In the genomic region with DNA sequence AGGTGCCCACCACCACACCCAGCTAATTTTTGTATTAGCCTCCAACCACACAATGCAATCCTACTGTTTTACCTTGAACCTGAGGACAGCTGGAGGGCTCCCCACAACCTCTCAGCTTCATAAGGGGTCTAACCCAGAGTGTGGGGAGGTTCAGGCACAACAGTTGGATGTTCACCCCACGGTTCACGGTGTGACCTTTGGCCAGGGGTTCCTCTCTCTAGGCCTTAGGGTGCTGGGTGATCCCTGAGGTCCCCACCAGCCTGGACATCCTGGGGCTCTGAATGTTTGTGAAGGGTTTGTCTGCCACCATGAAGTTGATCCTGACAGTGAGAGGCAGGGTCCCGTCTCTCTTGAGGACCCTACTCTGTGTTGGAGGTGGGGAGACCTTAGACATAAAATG, we compare ENCODE assay signal across 24 cellular contexts.
"Had no signal": no experiment of that assay in that cellular context is flagged by ENCODE, and none has a peak within 500 bp of the region (broad histone marks: within the 10 kb centered on the region; RNA-seq: fewer than 3 reads in every experiment).

No MANE protein-coding gene starts in this region.

- H3K4me3 ChIP-seq: MG63, Peyer's patch had no signal

- H3K4me3 Mint-ChIP-seq: activated CD4-positive, alpha-beta T cell treated with anti-CD3 and anti-CD28 coated beads, Interleukin-2, amount 10 ng/mL, durations not matched to agents 24 days and 14 days; activated naive CD4-positive, alpha-beta T cell treated with anti-CD3 and anti-CD28 coated beads, Interleukin-2, amount 10 ng/mL, durations not matched to agents 7 days and 5 days; activated naive CD8-positive, alpha-beta T cell treated with anti-CD3 and anti-CD28 coated beads for 36 hours; activated T-cell treated with anti-CD3 and anti-CD28 coated beads, Interleukin-2, amount 50 U/mL, for 72 hours; T-helper 1 cell treated with Interleukin-12 subunit alpha and Interleukin-12 subunit beta and Interleukin-4 antibody, amounts not matched to agents 30 μg/mL and 1 μg/mL, for 36 hours; WTC11 had no signal

- H3K27me3 Mint-ChIP-seq: activated naive CD8-positive, alpha-beta T cell treated with anti-CD3 and anti-CD28 coated beads for 36 hours had no signal

- ATAC-seq: activated T-cell treated with anti-CD3 and anti-CD28 coated beads, Interleukin-2, amount 50 U/mL, for 72 hours; WTC11 had no signal

- H3K36me3 ChIP-seq: MG63, Peyer's patch had no signal

- H3K36me3 Mint-ChIP-seq: activated naive CD4-positive, alpha-beta T cell treated with anti-CD3 and anti-CD28 coated beads, Interleukin-2, amount 10 ng/mL, durations not matched to agents 7 days and 5 days; activated naive CD8-positive, alpha-beta T cell treated with anti-CD3 and anti-CD28 coated beads for 36 hours had no signal

- DNase-seq: activated CD4-positive, alpha-beta T cell treated with anti-CD3 and anti-CD28 coated beads for 1 hour; activated CD4-positive, alpha-beta T cell treated with anti-CD3 and anti-CD28 coated beads, Interleukin-2, amount 10 ng/mL, durations not matched to agents 24 days and 14 days; activated CD4-positive, alpha-beta T cell treated with anti-CD3 and anti-CD28 coated beads, Interleukin-2, amount 50 U/mL, for 48 hours; activated gamma-delta T cell treated with Interleukin-2 at 50 U/mL for 16 hours; activated naive CD4-positive, alpha-beta T cell treated with anti-CD3 and anti-CD28 coated beads, Interleukin-2, amount 10 ng/mL, durations not matched to agents 7 days and 5 days; activated naive CD8-positive, alpha-beta T cell treated with anti-CD3 and anti-CD28 coated beads for 36 hours; activated T-cell treated with anti-CD3 and anti-CD28 coated beads, Interleukin-2, amount 50 U/mL, for 72 hours; caudate nucleus; KG1; MG63; MV-4-11; NCI-H1105; NCI-H1436; NCI-H1694 treated with DMSO at 0.1 percent for 48 hours; NCI-H2029 treated with DMSO at 0.1 percent for 48 hours; NCI-H510A treated with DMSO at 0.1 percent for 48 hours; NCI-H69; Peyer's patch; SHP77 treated with DMSO at 0.1 percent for 48 hours; T-helper 9 cell had no signal

- H3K27ac Mint-ChIP-seq: activated CD4-positive, alpha-beta T cell treated with anti-CD3 and anti-CD28 coated beads, Interleukin-2, amount 10 ng/mL, durations not matched to agents 24 days and 14 days; activated naive CD4-positive, alpha-beta T cell treated with anti-CD3 and anti-CD28 coated beads, Interleukin-2, amount 10 ng/mL, durations not matched to agents 7 days and 5 days; activated naive CD8-positive, alpha-beta T cell treated with anti-CD3 and anti-CD28 coated beads for 36 hours; activated T-cell treated with anti-CD3 and anti-CD28 coated beads, Interleukin-2, amount 50 U/mL, for 72 hours; activated T-helper 2 cell treated with anti-CD3 and anti-CD28 coated beads, Interferon-gamma antibody, Interleukin-2, Interleukin-4, amounts not matched to agents 10 μg/mL and 5 μg/mL and 100 μg/mL, durations not matched to agents 14 hours and 24 hours and 36 hours; T-helper 1 cell treated with Interleukin-12 subunit alpha and Interleukin-12 subunit beta and Interleukin-4 antibody, amounts not matched to agents 30 μg/mL and 1 μg/mL, for 36 hours; WTC11 had no signal

- H3K4me1 Mint-ChIP-seq: activated CD4-positive, alpha-beta T cell treated with anti-CD3 and anti-CD28 coated beads, Interleukin-2, amount 10 ng/mL, durations not matched to agents 24 days and 14 days; activated naive CD4-positive, alpha-beta T cell treated with anti-CD3 and anti-CD28 coated beads, Interleukin-2, amount 10 ng/mL, durations not matched to agents 7 days and 5 days; activated naive CD8-positive, alpha-beta T cell treated with anti-CD3 and anti-CD28 coated beads for 36 hours had no signal

- H3K9me3 ChIP-seq: Peyer's patch had no signal

- H3K27me3 ChIP-seq: MG63, Peyer's patch had no signal

- H3K27ac ChIP-seq: Peyer's patch, RWPE1 had no signal

- H3K9me3 Mint-ChIP-seq: activated CD4-positive, alpha-beta T cell treated with anti-CD3 and anti-CD28 coated beads, Interleukin-2, amount 10 ng/mL, durations not matched to agents 24 days and 14 days had no signal
